Comparison of ENCODE assay signal across 1 cellular context in the genomic region with DNA sequence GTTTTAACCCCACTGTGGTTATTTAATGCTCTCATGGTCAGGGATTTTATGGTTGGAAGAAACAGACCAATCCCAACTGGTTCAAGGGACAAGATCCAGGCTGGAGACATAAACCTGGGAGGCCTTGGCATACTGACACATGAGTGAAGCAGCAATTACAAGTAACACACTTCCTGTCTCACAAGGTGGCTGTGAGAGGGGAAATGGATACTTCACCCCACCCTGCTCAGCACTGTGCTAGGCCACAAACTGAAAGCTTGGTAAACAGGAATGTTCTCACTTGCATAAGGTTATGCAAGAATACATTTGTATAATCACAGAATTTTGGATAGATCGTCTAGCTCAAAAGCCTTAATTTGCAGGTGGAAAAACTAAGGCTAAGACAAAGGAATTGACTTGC.
TF ChIP-seq lines count a peak whose summit lies in the region.

No MANE protein-coding gene starts in this region.

TF ChIP-seq in WTC11, 78 proteins besides CTCF, POLR2A, EP300 and RAD21 (continued from another document):
- no peak for TF ChIP-seq ETV6 (CRISPR knock-in tag; IDR thresholded peaks at IDR 0.05)
TF ChIP-seq in WTC11: peak in this region for 0.
